ENCODE assay signal across 10 cellular contexts in genomic region chr15:67114846-67115521, GRCh38. TPM values are rescaled to one million over a fixed set of nuclear protein-coding genes. Genes with fewer than 3 reads are reported as not detected.
DNase-seq lines count a peak whose midpoint lies in the region; ATAC-seq, FAIRE-seq and TF ChIP-seq lines count a peak whose summit lies in the region.
"Had no signal": no experiment of that assay in that cellular context is flagged by ENCODE, and none has a peak within 500 bp of the region (broad histone marks: within the 10 kb centered on the region; RNA-seq: fewer than 3 reads in every experiment).

No MANE protein-coding gene starts in this region.

- H3K9me3 Mint-ChIP-seq in activated T-cell treated with anti-CD3 and anti-CD28 coated beads, Interleukin-2, amount 50 U/mL, for 72 hours, result peaks cover 3 to 8% of the 10 kb centered on the region in 2 donors

- peak overlapping the region; percentile 42 to 47 for H3K4me3 Mint-ChIP-seq in activated T-cell treated with anti-CD3 and anti-CD28 coated beads, Interleukin-2, amount 50 U/mL, for 72 hours
- H3K4me3 Mint-ChIP-seq: neural progenitor cell had no signal

- H3K4me1 ChIP-seq in ACC112 (ENCODE audit: control insufficient read depth, insufficient read depth, low read length, unreplicated experiment), result peaks cover 68% of the 10 kb centered on the region
- H3K4me1 ChIP-seq in muscle layer of duodenum (ENCODE audit: control insufficient read depth in 1 of 2, insufficient read depth in 2 of 2, low read length in 2 of 2), result peaks cover 23 to 33% of the 10 kb centered on the region in 2 donors
- peaks cover 34 to 52% of the 10 kb centered on the region in 2 donors for H3K4me1 ChIP-seq in kidney (ENCODE audit: control insufficient read depth in 1 of 2, insufficient read depth in 1 of 2, low read depth in 1 of 2, low read length in 2 of 2)

- peak overlapping the region; percentile 89 for H3K27ac Mint-ChIP-seq in activated T-cell treated with anti-CD3 and anti-CD28 coated beads, Interleukin-2, amount 50 U/mL, for 72 hours
- H3K27ac Mint-ChIP-seq: neural progenitor cell had no signal

- no peak for TF ChIP-seq CTCF in kidney (IDR thresholded peaks at IDR 0.05; ENCODE audit: borderline replicate concordance, extremely low read depth, insufficient read depth)

- H2AFZ ChIP-seq in ACC112 (ENCODE audit: low read length, unreplicated experiment), result no peak overlapping the region
- H2AFZ ChIP-seq: neural progenitor cell had no signal

- FAIRE-seq in kidney (lab: Jason Lieb, UNC), result no peak

- DNase-seq in EL (peak; percentile 26), kidney (no peak), NCI-H187 treated with DMSO at 0.1 percent for 48 hours (lab: John Stamatoyannopoulos, UW) (no peak), HUDEP-2 (lab: John Stamatoyannopoulos, UW; ENCODE audit: unreplicated experiment in 76 of 76) (no peak)
- no peak for DNase-seq in activated T-cell treated with anti-CD3 and anti-CD28 coated beads, Interleukin-2, amount 50 U/mL, for 72 hours

- no peak overlapping the region for H3K9ac ChIP-seq in kidney (ENCODE audit: low read length in 2 of 2)
- H3K9ac ChIP-seq: neural progenitor cell had no signal

- intact Hi-C loops in kidney (cut with DNase I), result no loop called here

- H3K79me2 ChIP-seq in ACC112 (ENCODE audit: control insufficient read depth, insufficient read depth, low read length, unreplicated experiment), result peaks cover 95% of the 10 kb centered on the region

- peaks cover 85% of the 10 kb centered on the region for H3K4me1 Mint-ChIP-seq in activated T-cell treated with anti-CD3 and anti-CD28 coated beads, Interleukin-2, amount 50 U/mL, for 72 hours (ENCODE audit: low read depth)

- H3K4me3 ChIP-seq in ACC112 (ENCODE audit: low read depth, low read length) (no peak overlapping the region), muscle layer of duodenum (ENCODE audit: low read depth in 1 of 2, low read length in 2 of 2) (no peak overlapping the region), kidney (ENCODE audit: low read length in 2 of 2) (no peak overlapping the region)
- H3K4me3 ChIP-seq: heart left ventricle, neural progenitor cell had no signal

- H3K27me3 Mint-ChIP-seq in activated T-cell treated with anti-CD3 and anti-CD28 coated beads, Interleukin-2, amount 50 U/mL, for 72 hours (ENCODE audit: low read depth), result no peaks in the 10 kb centered on the region

- H3K36me3 ChIP-seq in ACC112 (ENCODE audit: insufficient read depth, low read length) (peaks cover 32% of the 10 kb centered on the region), muscle layer of duodenum (ENCODE audit: control insufficient read depth in 1 of 2, insufficient read depth in 2 of 2, low read length in 2 of 2) (no peaks in the 10 kb centered on the region), kidney (ENCODE audit: control insufficient read depth in 1 of 2, insufficient read depth in 2 of 2, low read length in 2 of 2) (no peaks in the 10 kb centered on the region)
- H3K36me3 ChIP-seq: heart left ventricle had no signal

- peaks cover 7 to 16% of the 10 kb centered on the region in 2 donors for H3K36me3 Mint-ChIP-seq in activated T-cell treated with anti-CD3 and anti-CD28 coated beads, Interleukin-2, amount 50 U/mL, for 72 hours (ENCODE audit: insufficient read depth in 2 of 2)

- H3K27me3 ChIP-seq in ACC112 (ENCODE audit: insufficient read depth, low read length), result no peaks in the 10 kb centered on the region
- no peaks in the 10 kb centered on the region for H3K27me3 ChIP-seq in muscle layer of duodenum (ENCODE audit: low read depth, low read length)
- H3K27me3 ChIP-seq: heart left ventricle, neural progenitor cell had no signal

- peak overlapping the region; percentile 100 for H3K27ac ChIP-seq in ACC112 (ENCODE audit: low read depth, low read length)
- peak overlapping the region; percentile 17 for H3K27ac ChIP-seq in muscle layer of duodenum (ENCODE audit: low read length)
- peak overlapping the region in 1 of 2 donors; percentile 29 for H3K27ac ChIP-seq in kidney (ENCODE audit: low read depth in 2 of 2, low read length in 2 of 2)
- H3K27ac ChIP-seq: neural progenitor cell had no signal

- ATAC-seq in activated T-cell treated with anti-CD3 and anti-CD28 coated beads, Interleukin-2, amount 50 U/mL, for 72 hours (replicated peaks in 1 of 2), result peak; percentile 72 to 77
- no peak for ATAC-seq in GM21737 (IDR thresholded peaks at IDR 0.05; ENCODE audit: unreplicated experiment)

- no peaks in the 10 kb centered on the region for H3K9me3 ChIP-seq in muscle layer of duodenum (ENCODE audit: control insufficient read depth in 1 of 2, low read length in 2 of 2)
- H3K9me3 ChIP-seq in kidney (ENCODE audit: control insufficient read depth in 1 of 2, low read length in 2 of 2), result no peaks in the 10 kb centered on the region

RNA-seq across cellular contexts. Expression of gene SMAD3, which starts 49.6 kb away (rescaled TPM):
- total RNA-seq in activated T-cell treated with anti-CD3 and anti-CD28 coated beads, Interleukin-2, amount 50 U/mL, for 72 hours, result 10 to 100 TPM; 47.4 to 68.9 TPM
- 58.2 TPM for total RNA-seq in kidney
- 10.1 TPM for polyA plus RNA-seq in kidney (ENCODE audit: insufficient read depth, low read depth, low replicate concordance)
